8 cellular contexts compared by ENCODE assay signal in the genomic region with DNA sequence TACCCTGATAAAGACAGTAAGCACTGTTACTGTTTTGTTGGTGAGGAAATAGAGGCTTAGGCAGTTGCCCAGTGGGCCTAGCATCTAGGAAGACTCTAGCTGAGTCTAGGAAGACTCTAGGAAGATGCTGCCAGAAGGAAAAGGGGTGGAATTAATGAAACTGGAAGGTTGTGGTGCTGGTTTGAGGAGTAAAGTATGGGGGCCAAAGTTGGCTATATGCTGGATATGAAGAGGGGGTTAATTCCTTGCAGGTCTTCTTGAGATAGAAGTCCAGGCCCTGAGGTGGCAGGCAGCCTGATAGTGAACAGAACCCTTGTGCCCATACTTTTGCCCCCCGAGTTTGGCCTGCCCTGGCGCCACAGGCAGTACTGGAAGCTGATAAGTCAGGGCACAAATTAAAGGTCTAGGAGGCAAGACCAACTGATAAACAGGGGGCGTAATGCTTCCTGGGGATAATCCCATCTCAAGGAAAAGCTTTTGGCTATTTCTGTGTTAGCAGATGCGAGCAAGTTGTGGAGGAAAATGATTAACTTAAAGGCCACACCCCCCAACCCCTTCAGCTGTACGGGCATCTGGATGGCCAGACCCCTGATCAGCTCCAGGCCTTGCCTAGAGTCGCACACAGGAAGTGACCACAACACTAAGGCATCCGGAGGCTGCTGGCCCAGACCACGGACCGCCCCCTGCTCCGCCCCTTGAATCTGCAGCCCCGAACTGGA. TPM values are rescaled to one million over a fixed set of nuclear protein-coding genes. Genes with fewer than 3 reads are reported as not detected.
DNase-seq lines count a peak whose midpoint lies in the region; ATAC-seq, FAIRE-seq and TF ChIP-seq lines count a peak whose summit lies in the region.

No MANE protein-coding gene starts in this region.

- TF ChIP-seq CTCF in SU-DHL-6 (IDR thresholded peaks at IDR 0.05; ENCODE audit: insufficient read depth, low read length, poor library complexity, severe bottlenecking) (no peak), chondrocyte (IDR thresholded peaks at IDR 0.05) (peak; percentile 28), keratinocyte (optimal IDR thresholded peaks at IDR 0.05 in 1 of 3, IDR thresholded peaks at IDR 0.05 in 1 of 3, conservative IDR thresholded peaks at IDR 0.05 in 1 of 3; ENCODE audit: extremely low read depth in 1 of 3, insufficient read depth in 2 of 3, low read length in 3 of 3) (no peak)

- H3K9me2 ChIP-seq in SU-DHL-6 (replicated peaks; ENCODE audit: insufficient read depth, low read length), result no peaks in the 10 kb centered on the region

- no peaks in the 10 kb centered on the region for H3K9me3 ChIP-seq in SU-DHL-6 (ENCODE audit: insufficient read depth, low read length)
- H3K9me3 ChIP-seq in keratinocyte (ENCODE audit: control insufficient read depth, low read depth, low read length), result no peaks in the 10 kb centered on the region

- peaks cover 48% of the 10 kb centered on the region for H3K4me1 ChIP-seq in keratinocyte (ENCODE audit: control insufficient read depth, extremely low read depth, insufficient read depth, low read length)

- H3F3A ChIP-seq in SU-DHL-6 (ENCODE audit: insufficient read depth), result peaks cover 13% of the 10 kb centered on the region; the same call in 1 of the 2 replicates

- H3K4me1 Mint-ChIP-seq in chondrocyte (ENCODE audit: low read depth), result no peaks in the 10 kb centered on the region

- H3K4me3 Mint-ChIP-seq in chondrocyte (ENCODE audit: unreplicated experiment), result no peak overlapping the region

- no peaks in the 10 kb centered on the region for H3K27me3 Mint-ChIP-seq in chondrocyte (ENCODE audit: low read depth)

- H3K36me3 Mint-ChIP-seq in chondrocyte (ENCODE audit: low read depth), result peaks cover 27% of the 10 kb centered on the region

- no peak overlapping the region for H3K9ac ChIP-seq in SU-DHL-6 (ENCODE audit: low read length)
- H3K9ac ChIP-seq in keratinocyte (ENCODE audit: control insufficient read depth, extremely low read depth, insufficient read depth, low read length), result peak overlapping the region; percentile 26

- FAIRE-seq in keratinocyte (lab: Jason Lieb, UNC), result no peak

- H3K4me3 ChIP-seq in GM08714 (ENCODE audit: low read length) (peak overlapping the region; percentile 49; the same call in 1 of the 2 replicates), SU-DHL-6 (ENCODE audit: insufficient read depth, low read length, poor library complexity, severe bottlenecking) (no peak overlapping the region), keratinocyte (ENCODE audit: control insufficient read depth in 2 of 3, extremely low read depth in 1 of 3, insufficient read depth in 2 of 3, low read depth in 1 of 3, low read length in 3 of 3) (peak overlapping the region in 1 of 3 experiments; percentile 5)

- H3K9me1 ChIP-seq in keratinocyte (ENCODE audit: control insufficient read depth, extremely low read depth, insufficient read depth, low read length), result no peaks in the 10 kb centered on the region

- H3K79me2 ChIP-seq in SU-DHL-6 (ENCODE audit: insufficient read depth, low read length) (peaks cover 48% of the 10 kb centered on the region), keratinocyte (ENCODE audit: control insufficient read depth, insufficient read depth, low read length) (peaks cover 77% of the 10 kb centered on the region)

- DNase-seq in HuH-7 (ENCODE audit: low spot score) (peak; percentile 97), chondrocyte (ENCODE audit: low spot score) (no peak), keratinocyte (ENCODE audit: low read depth, low spot score) (peak; percentile 56), smooth muscle cell of the brain vasculature (ENCODE audit: low read depth, low spot score) (peak; percentile 63)
- DNase-seq in activated CD4-positive, CD25-positive, alpha-beta regulatory T cell (lab: John Stamatoyannopoulos, UW), result no peak

- H3K27me3 ChIP-seq in SU-DHL-6 (ENCODE audit: low read length), result no peaks in the 10 kb centered on the region
- H3K27me3 ChIP-seq in keratinocyte (ENCODE audit: control insufficient read depth, extremely low read depth, insufficient read depth, low read length), result no peaks in the 10 kb centered on the region

- no peaks in the 10 kb centered on the region for H3K9me3 Mint-ChIP-seq in chondrocyte (ENCODE audit: low read depth)

- H3K36me3 ChIP-seq in SU-DHL-6 (ENCODE audit: low read length) (no peaks in the 10 kb centered on the region), keratinocyte (ENCODE audit: control insufficient read depth in 2 of 2, extremely low read depth in 1 of 2, insufficient read depth in 2 of 2, low read length in 2 of 2) (peaks cover 29 to 44% of the 10 kb centered on the region in 2 experiments)

- ATAC-seq in GM21576 (IDR thresholded peaks at IDR 0.05; ENCODE audit: unreplicated experiment), result peak; percentile 49

- dilution Hi-C loops in keratinocyte (cut with MboI; ENCODE audit: extremely low pct_ligation_motif_present, low sequenced_read_pairs), result no loop called here

- no peak overlapping the region for H3K27ac Mint-ChIP-seq in chondrocyte (ENCODE audit: unreplicated experiment)

- H3K27ac ChIP-seq in SU-DHL-6 (ENCODE audit: low read depth, low read length) (peak overlapping the region; percentile 44), keratinocyte (ENCODE audit: control insufficient read depth, insufficient read depth, low read length) (peak overlapping the region; percentile 61)

- H4K20me1 ChIP-seq in SU-DHL-6 (ENCODE audit: low read depth, low read length) (no peaks in the 10 kb centered on the region), keratinocyte (ENCODE audit: control insufficient read depth, extremely low read depth, insufficient read depth, low read length) (no peaks in the 10 kb centered on the region)

- H2AFZ ChIP-seq in SU-DHL-6 (ENCODE audit: low read depth, low read length, severe bottlenecking) (no peak overlapping the region), keratinocyte (ENCODE audit: control insufficient read depth, low read length) (no peak overlapping the region)

- peak overlapping the region; percentile 33 for H3K4me2 ChIP-seq in SU-DHL-6 (ENCODE audit: low read depth, low read length, poor library complexity, severe bottlenecking)
- H3K4me2 ChIP-seq in keratinocyte (ENCODE audit: control insufficient read depth, extremely low read depth, insufficient read depth, low read depth, low read length), result peak overlapping the region; percentile 79

RNA-seq across cellular contexts. Expression of a gene that starts 3.1 kb away (rescaled TPM):
- total RNA-seq in chondrocyte, result 200 to 258 TPM (median 248 TPM) in 3 replicates
- polyA plus RNA-seq in keratinocyte, result 103 to 164 TPM (median 117 TPM) in 3 replicates
- polyA plus RNA-seq in keratinocyte (2011; ENCODE audit: low read depth), result 54.4 TPM
- 116 and 118 TPM in 2 replicates for polyA plus RNA-seq in keratinocyte (2011; cell fraction: cytosol; rRNA removed)
- polyA plus RNA-seq in keratinocyte (2011; cell fraction: nucleus; rRNA removed), result 151 and 152 TPM in 2 replicates
- 59.5 and 111 TPM in 2 replicates for polyA plus RNA-seq in keratinocyte (2012; ENCODE audit: low replicate concordance)
- 108 to 148 TPM (median 113 TPM) in 3 replicates for polyA minus RNA-seq in keratinocyte
- 79.0 TPM for polyA minus RNA-seq in keratinocyte (2011; cell fraction: cytosol; rRNA and poly(A)+ RNA removed)
- polyA minus RNA-seq in keratinocyte (2011; cell fraction: nucleus; rRNA and poly(A)+ RNA removed), result 29.1 and 48.5 TPM in 2 replicates

RNA-seq across cellular contexts. Expression of a gene that starts 3.2 kb away (rescaled TPM):
- 12.8 to 15.7 TPM (median 15.1 TPM) in 3 replicates for total RNA-seq in chondrocyte
- 12.1 to 15.9 TPM (median 15.0 TPM) in 3 replicates for polyA plus RNA-seq in keratinocyte
- 21.4 TPM for polyA plus RNA-seq in keratinocyte (2011; ENCODE audit: low read depth)
- 9.7 and 12.3 TPM in 2 replicates for polyA plus RNA-seq in keratinocyte (2011; cell fraction: cytosol; rRNA removed)
- 12.9 and 15.8 TPM in 2 replicates for polyA plus RNA-seq in keratinocyte (2011; cell fraction: nucleus; rRNA removed)
- 15.2 and 18.7 TPM in 2 replicates for polyA plus RNA-seq in keratinocyte (2012; ENCODE audit: low replicate concordance)
- 5.9 to 6.7 TPM (median 6.3 TPM) in 3 replicates for polyA minus RNA-seq in keratinocyte
- 5.0 TPM for polyA minus RNA-seq in keratinocyte (2011; cell fraction: cytosol; rRNA and poly(A)+ RNA removed)
- 5.1 and 6.6 TPM in 2 replicates for polyA minus RNA-seq in keratinocyte (2011; cell fraction: nucleus; rRNA and poly(A)+ RNA removed)

RNA-seq across cellular contexts. Expression of a gene that starts 5.4 kb away (rescaled TPM):
- total RNA-seq in chondrocyte, result 80.9 to 124 TPM (median 82.8 TPM) in 3 replicates
- polyA plus RNA-seq in keratinocyte, result 120 to 181 TPM (median 165 TPM) in 3 replicates
- 39.7 TPM for polyA plus RNA-seq in keratinocyte (2011; ENCODE audit: low read depth)
- polyA plus RNA-seq in keratinocyte (2011; cell fraction: cytosol; rRNA removed), result 128 and 138 TPM in 2 replicates
- polyA plus RNA-seq in keratinocyte (2011; cell fraction: nucleus; rRNA removed), result 66.4 and 74.6 TPM in 2 replicates
- polyA plus RNA-seq in keratinocyte (2012; ENCODE audit: low replicate concordance), result 138 and 172 TPM in 2 replicates
- 69.5 to 176 TPM (median 96.2 TPM) in 3 replicates for polyA minus RNA-seq in keratinocyte
- polyA minus RNA-seq in keratinocyte (2011; cell fraction: cytosol; rRNA and poly(A)+ RNA removed), result 95.0 TPM
- 12.7 and 25.4 TPM in 2 replicates for polyA minus RNA-seq in keratinocyte (2011; cell fraction: nucleus; rRNA and poly(A)+ RNA removed)

RNA-seq across cellular contexts. Expression of a gene that starts 12.6 kb away (rescaled TPM):
- total RNA-seq in chondrocyte, result 89.2 to 103 TPM (median 101 TPM) in 3 replicates
- 34.8 to 61.3 TPM (median 55.3 TPM) in 3 replicates for polyA plus RNA-seq in keratinocyte
- polyA plus RNA-seq in keratinocyte (2011; ENCODE audit: low read depth), result 40.5 TPM
- 27.1 and 53.7 TPM in 2 replicates for polyA plus RNA-seq in keratinocyte (2011; cell fraction: cytosol; rRNA removed)
- polyA plus RNA-seq in keratinocyte (2011; cell fraction: nucleus; rRNA removed), result 182 and 196 TPM in 2 replicates
- polyA plus RNA-seq in keratinocyte (2012; ENCODE audit: low replicate concordance), result 42.9 and 52.9 TPM in 2 replicates
- 50.5 to 109 TPM (median 70.8 TPM) in 3 replicates for polyA minus RNA-seq in keratinocyte
- polyA minus RNA-seq in keratinocyte (2011; cell fraction: cytosol; rRNA and poly(A)+ RNA removed), result 80.2 TPM
- 76.6 and 90.7 TPM in 2 replicates for polyA minus RNA-seq in keratinocyte (2011; cell fraction: nucleus; rRNA and poly(A)+ RNA removed)

RNA-seq across cellular contexts. Expression of a gene that starts 49.0 kb away (rescaled TPM):
- 33.1 to 34.6 TPM (median 33.4 TPM) in 3 replicates for total RNA-seq in chondrocyte
- 0.03 to 0.05 TPM (median 0.03 TPM) in 3 replicates for polyA plus RNA-seq in keratinocyte
- polyA plus RNA-seq in keratinocyte (2011; ENCODE audit: low read depth), result 0.05 TPM
- 0.01 TPM in 2 replicates for polyA plus RNA-seq in keratinocyte (2011; cell fraction: cytosol; rRNA removed)
- polyA plus RNA-seq in keratinocyte (2011; cell fraction: nucleus; rRNA removed), result 0.19 and 0.20 TPM in 2 replicates
- polyA plus RNA-seq in keratinocyte (2012; ENCODE audit: low replicate concordance), result 0.06 and 0.10 TPM in 2 replicates
- polyA minus RNA-seq in keratinocyte, result 0.13 to 0.26 TPM (median 0.16 TPM) in 3 replicates
- polyA minus RNA-seq in keratinocyte (2011; cell fraction: cytosol; rRNA and poly(A)+ RNA removed), result not detected
- 0.21 and 0.47 TPM in 2 replicates for polyA minus RNA-seq in keratinocyte (2011; cell fraction: nucleus; rRNA and poly(A)+ RNA removed)

Comparison
In these comparisons a context has a peak if more than half of its experiments do, and no peak if none do; other contexts are left out.
1. DNase-seq: peak in HuH-7 (single experiment), keratinocyte (single experiment) and smooth muscle cell of the brain vasculature (single experiment); none in chondrocyte (single experiment) and activated CD4-positive, CD25-positive, alpha-beta regulatory T cell (0 of 4).